Comparison of ENCODE assay signal across 32 cellular contexts in the genomic region with DNA sequence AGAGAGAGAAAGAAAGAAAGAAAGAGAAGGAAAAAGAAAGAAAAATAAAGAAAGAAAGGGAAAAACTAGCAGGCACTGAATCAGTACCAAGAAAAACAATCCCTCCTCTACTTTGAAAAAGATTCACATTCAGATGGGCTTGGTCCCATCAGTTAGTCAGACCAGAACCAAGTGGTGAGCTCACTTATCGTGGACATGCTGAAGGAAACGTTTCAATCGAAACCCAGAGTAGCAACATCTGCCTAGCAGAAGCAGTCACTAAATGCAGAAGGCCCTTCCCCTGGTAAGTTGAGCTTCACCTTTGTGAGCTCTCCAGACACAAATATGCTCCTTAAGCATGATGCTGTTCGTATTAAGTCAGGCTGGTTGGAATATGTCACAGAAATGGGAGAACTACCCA.
"Had no signal": no experiment of that assay in that cellular context is flagged by ENCODE, and none has a peak within 500 bp of the region (broad histone marks: within the 10 kb centered on the region; RNA-seq: fewer than 3 reads in every experiment).

No MANE protein-coding gene starts in this region.

- H3K4me1 ChIP-seq: SJSA1 had no signal

- DNase-seq: activated CD4-positive, alpha-beta T cell treated with anti-CD3 and anti-CD28 coated beads for 36 hours; activated CD4-positive, alpha-beta T cell treated with anti-CD3 and anti-CD28 coated beads, Interleukin-2, amount 10 ng/mL, durations not matched to agents 7 days and 5 days; activated CD4-positive, alpha-beta T cell treated with anti-CD3 and anti-CD28 coated beads, Interleukin-2, amount 50 U/mL, for 48 hours; activated CD8-positive, alpha-beta T cell treated with anti-CD3 and anti-CD28 coated beads, Interleukin-2, amount 10 ng/mL, durations not matched to agents 7 days and 5 days; activated effector memory CD4-positive, alpha-beta T cell treated with Interleukin-2 at 50 U/mL for 16 hours; activated naive CD4-positive, alpha-beta T cell treated with anti-CD3 and anti-CD28 coated beads, Interleukin-2, amount 10 ng/mL, durations not matched to agents 7 days and 5 days; activated naive CD8-positive, alpha-beta T cell treated with anti-CD3 and anti-CD28 coated beads, Interleukin-2, amount 50 U/mL, for 24 hours; activated T-cell treated with anti-CD3 and anti-CD28 coated beads, Interleukin-2, amount 50 U/mL, for 4 hours; anterior cingulate cortex; caudate nucleus; cerebellar nuclear complex; Kasumi-1; NCI-H1092 treated with DMSO at 0.1 percent for 48 hours; NCI-H1417; NCI-H146; NCI-H187; NCI-H2029 treated with DMSO at 0.1 percent for 48 hours; NCI-H2107; NCI-H2171; NCI-H510A; NCI-H526; NCI-H748 treated with DMSO at 0.1 percent for 48 hours; OCI-M1; SHP77 treated with DMSO at 0.1 percent for 48 hours; SK-N-SH had no signal

- H3K36me3 Mint-ChIP-seq: activated naive CD4-positive, alpha-beta T cell treated with anti-CD3 and anti-CD28 coated beads, Interleukin-2, amount 10 ng/mL, durations not matched to agents 7 days and 5 days; activated naive CD8-positive, alpha-beta T cell; brain; WTC11 had no signal

- H3K4me1 Mint-ChIP-seq: activated CD4-positive, alpha-beta T cell treated with anti-CD3 and anti-CD28 coated beads for 36 hours; activated CD4-positive, alpha-beta T cell treated with anti-CD3 and anti-CD28 coated beads, Interleukin-2, amount 10 ng/mL, durations not matched to agents 7 days and 5 days; activated naive CD4-positive, alpha-beta T cell treated with anti-CD3 and anti-CD28 coated beads, Interleukin-2, amount 10 ng/mL, durations not matched to agents 7 days and 5 days; activated naive CD8-positive, alpha-beta T cell treated with anti-CD3 and anti-CD28 coated beads, Interleukin-2, amount 50 U/mL, for 24 hours had no signal

- H3K27ac ChIP-seq: SJSA1 had no signal

- H3K9ac ChIP-seq: SK-N-SH had no signal

- H3K36me3 ChIP-seq: SJSA1 had no signal

- H3K4me3 Mint-ChIP-seq: activated CD4-positive, alpha-beta T cell treated with anti-CD3 and anti-CD28 coated beads for 36 hours; activated CD4-positive, alpha-beta T cell treated with anti-CD3 and anti-CD28 coated beads, Interleukin-2, amount 10 ng/mL, durations not matched to agents 7 days and 5 days; activated CD8-positive, alpha-beta T cell treated with anti-CD3 and anti-CD28 coated beads, Interleukin-2, amount 10 ng/mL, durations not matched to agents 7 days and 5 days; activated naive CD4-positive, alpha-beta T cell treated with anti-CD3 and anti-CD28 coated beads, Interleukin-2, amount 10 ng/mL, durations not matched to agents 7 days and 5 days; activated naive CD8-positive, alpha-beta T cell; activated naive CD8-positive, alpha-beta T cell treated with anti-CD3 and anti-CD28 coated beads, Interleukin-2, amount 50 U/mL, for 24 hours; activated T-cell treated with anti-CD3 and anti-CD28 coated beads, Interleukin-2, amount 50 U/mL, for 4 hours; brain; T-helper 1 cell treated with Interleukin-12 subunit alpha and Interleukin-12 subunit beta and Interleukin-4 antibody, amounts not matched to agents 30 μg/mL and 1 μg/mL, for 36 hours; T-helper 2 cell treated with Interferon-gamma antibody and Interleukin-4, amounts not matched to agents 5 μg/mL and 100 μg/mL, for 36 hours; WTC11 had no signal

- H3K27me3 ChIP-seq: SJSA1 had no signal

- H3K9me3 ChIP-seq: SJSA1, SK-N-SH had no signal

- H3K27ac Mint-ChIP-seq: activated CD4-positive, alpha-beta T cell treated with anti-CD3 and anti-CD28 coated beads for 36 hours; activated CD4-positive, alpha-beta T cell treated with anti-CD3 and anti-CD28 coated beads, Interleukin-2, amount 10 ng/mL, durations not matched to agents 7 days and 5 days; activated CD8-positive, alpha-beta T cell treated with anti-CD3 and anti-CD28 coated beads, Interleukin-2, amount 10 ng/mL, durations not matched to agents 7 days and 5 days; activated naive CD4-positive, alpha-beta T cell treated with anti-CD3 and anti-CD28 coated beads, Interleukin-2, amount 10 ng/mL, durations not matched to agents 7 days and 5 days; activated naive CD8-positive, alpha-beta T cell; activated naive CD8-positive, alpha-beta T cell treated with anti-CD3 and anti-CD28 coated beads, Interleukin-2, amount 50 U/mL, for 24 hours; brain; T-helper 1 cell treated with Interleukin-12 subunit alpha and Interleukin-12 subunit beta and Interleukin-4 antibody, amounts not matched to agents 30 μg/mL and 1 μg/mL, for 36 hours; T-helper 2 cell treated with Interferon-gamma antibody and Interleukin-4, amounts not matched to agents 5 μg/mL and 100 μg/mL, for 36 hours; WTC11 had no signal

- ATAC-seq: activated CD4-positive, alpha-beta T cell treated with anti-CD3 and anti-CD28 coated beads for 36 hours; activated CD4-positive, CD25-positive, alpha-beta regulatory T cell treated with anti-CD3 and anti-CD28 coated beads, Interleukin-2, amount 50 U/mL, for 24 hours; activated CD8-positive, alpha-beta T cell treated with anti-CD3 and anti-CD28 coated beads, Interleukin-2, amount 10 ng/mL, durations not matched to agents 7 days and 5 days; activated naive CD8-positive, alpha-beta T cell treated with anti-CD3 and anti-CD28 coated beads, Interleukin-2, amount 50 U/mL, for 24 hours; activated T-cell treated with anti-CD3 and anti-CD28 coated beads, Interleukin-2, amount 50 U/mL, for 4 hours; WTC11 had no signal

- H3K9me2 ChIP-seq: SK-N-SH had no signal

- H3K27me3 Mint-ChIP-seq: activated naive CD4-positive, alpha-beta T cell treated with anti-CD3 and anti-CD28 coated beads, Interleukin-2, amount 10 ng/mL, durations not matched to agents 7 days and 5 days; activated naive CD8-positive, alpha-beta T cell treated with anti-CD3 and anti-CD28 coated beads, Interleukin-2, amount 50 U/mL, for 24 hours; brain had no signal

- H3K4me3 ChIP-seq: SJSA1 had no signal

- H3K4me2 ChIP-seq: SK-N-SH had no signal

- H3K9me3 Mint-ChIP-seq: activated CD4-positive, alpha-beta T cell treated with anti-CD3 and anti-CD28 coated beads, Interleukin-2, amount 10 ng/mL, durations not matched to agents 7 days and 5 days; activated naive CD4-positive, alpha-beta T cell treated with anti-CD3 and anti-CD28 coated beads, Interleukin-2, amount 10 ng/mL, durations not matched to agents 7 days and 5 days; activated T-cell treated with anti-CD3 and anti-CD28 coated beads, Interleukin-2, amount 50 U/mL, for 4 hours; brain; T-helper 1 cell treated with Interleukin-12 subunit alpha and Interleukin-12 subunit beta and Interleukin-4 antibody, amounts not matched to agents 30 μg/mL and 1 μg/mL, for 36 hours; T-helper 2 cell treated with Interferon-gamma antibody and Interleukin-4, amounts not matched to agents 5 μg/mL and 100 μg/mL, for 36 hours; WTC11 had no signal
